ENCODE assay signal across 20 cellular contexts in genomic region chr19:2319551-2319950, GRCh38. TPM values are rescaled to one million over a fixed set of nuclear protein-coding genes. Genes with fewer than 3 reads are reported as not detected.
DNase-seq lines count a peak whose midpoint lies in the region; ATAC-seq and TF ChIP-seq lines count a peak whose summit lies in the region.
"Had no signal": no experiment of that assay in that cellular context is flagged by ENCODE, and none has a peak within 500 bp of the region (broad histone marks: within the 10 kb centered on the region; RNA-seq: fewer than 3 reads in every experiment).

No MANE protein-coding gene starts in this region.

- no peak overlapping the region for H3K27ac Mint-ChIP-seq in activated naive CD4-positive, alpha-beta T cell treated with anti-CD3 and anti-CD28 coated beads, Interleukin-2, amount 50 U/mL, for 72 hours
- H3K27ac Mint-ChIP-seq: CD8-positive, alpha-beta T cell; HFFc6 had no signal

- WGBS in neuronal stem cell (ENCODE audit: extremely low coverage in 2 of 2, insufficient read length in 2 of 2, insufficient replicate concordance in 1 of 2), 2 donors, result no CpG with 5 or more reads among the region's 20 CpGs

- H2BK12ac ChIP-seq in neuronal stem cell (ENCODE audit: low read length), result no peak overlapping the region

- H3K27me3 ChIP-seq in DOHH2 (ENCODE audit: control insufficient read depth, low read length) (no peaks in the 10 kb centered on the region), neuronal stem cell (ENCODE audit: control insufficient read depth in 3 of 3, insufficient read depth in 3 of 3, low read depth in 1 of 3, low read length in 3 of 3) (no peaks in the 10 kb centered on the region)

- no peaks in the 10 kb centered on the region for H4K20me1 ChIP-seq in DOHH2 (ENCODE audit: control insufficient read depth, insufficient read depth, low read depth, low read length)

- no peak overlapping the region for H2BK120ac ChIP-seq in neuronal stem cell (ENCODE audit: low read depth, low read length)

- H3K4me3 ChIP-seq in DOHH2 (ENCODE audit: low read length), result no peak overlapping the region
- no peak overlapping the region for H3K4me3 ChIP-seq in neuronal stem cell (ENCODE audit: low read length in 2 of 2)

- no peak overlapping the region for H4K8ac ChIP-seq in neuronal stem cell (ENCODE audit: low read depth, low read length)

- H3K9me3 Mint-ChIP-seq in activated naive CD4-positive, alpha-beta T cell treated with anti-CD3 and anti-CD28 coated beads, Interleukin-2, amount 50 U/mL, for 72 hours, result peaks cover 9 to 13% of the 10 kb centered on the region in 2 donors

- POLR2A ChIA-PET in RWPE1 (lab: Yijun Ruan, JAX; ENCODE audit: low non-redundant PET), result no interaction called here

- H3K14ac ChIP-seq in neuronal stem cell (ENCODE audit: low read length), result peak overlapping the region; percentile 94

- H3K9me2 ChIP-seq in DOHH2 (replicated peaks; ENCODE audit: control insufficient read depth, low read length), result no peaks in the 10 kb centered on the region

- H3K23ac ChIP-seq in neuronal stem cell (ENCODE audit: low read depth, low read length, poor library complexity), result peak overlapping the region; percentile 90

- H2BK15ac ChIP-seq in neuronal stem cell (ENCODE audit: low read length), result no peak overlapping the region

- H4K91ac ChIP-seq in neuronal stem cell (ENCODE audit: low read depth, low read length, poor library complexity), result peak overlapping the region; percentile 65

- no peak for DNase-seq in RWPE1 (ENCODE audit: low spot score)
- DNase-seq in neuronal stem cell (ENCODE audit: low spot score), result no peak
- DNase-seq in activated naive CD4-positive, alpha-beta T cell treated with anti-CD3 and anti-CD28 coated beads, Interleukin-2, amount 50 U/mL, for 72 hours (ENCODE audit: low spot score in 2 of 2), result no peak
- DNase-seq in ureter (ENCODE audit: low spot score), result no peak
- no peak for DNase-seq in NCI-H82 (lab: John Stamatoyannopoulos, UW)
- DNase-seq: ACHN; Calu3; CD8-positive, alpha-beta T cell; GDM1; GOT3; H7; HFFc6; KBM-7 had no signal

- peaks cover 29% of the 10 kb centered on the region for H3K36me3 ChIP-seq in DOHH2 (ENCODE audit: control insufficient read depth, low read length)
- peaks cover 8 to 32% of the 10 kb centered on the region in 2 donors for H3K36me3 ChIP-seq in neuronal stem cell (replicated peaks in 1 of 2; ENCODE audit: control insufficient read depth in 2 of 2, insufficient read depth in 2 of 2, low read length in 2 of 2)

- H3K4ac ChIP-seq in neuronal stem cell (ENCODE audit: low read length), result no peak overlapping the region

- H3K4me2 ChIP-seq in DOHH2 (ENCODE audit: low read length), result peak overlapping the region; percentile 52; the same call in 1 of the 2 replicates
- no peak overlapping the region for H3K4me2 ChIP-seq in neuronal stem cell (ENCODE audit: insufficient read depth, low read length, poor library complexity, severe bottlenecking)

- peaks cover 11 to 13% of the 10 kb centered on the region in 2 donors for H3K36me3 Mint-ChIP-seq in activated naive CD4-positive, alpha-beta T cell treated with anti-CD3 and anti-CD28 coated beads, Interleukin-2, amount 50 U/mL, for 72 hours

- peak overlapping the region; percentile 71 for H2BK5ac ChIP-seq in neuronal stem cell (ENCODE audit: low read length)

- H3K79me2 ChIP-seq in DOHH2 (ENCODE audit: control insufficient read depth, low read length), result peaks cover 7% of the 10 kb centered on the region

- no peak overlapping the region for H2AFZ ChIP-seq in neuronal stem cell (ENCODE audit: low read length)

- peaks cover 3% of the 10 kb centered on the region for H3K79me1 ChIP-seq in neuronal stem cell (ENCODE audit: low read depth, low read length)

- H3K27ac ChIP-seq in DOHH2 (ENCODE audit: low read depth, low read length) (no peak overlapping the region), RWPE1 (peak overlapping the region; percentile 37), neuronal stem cell (replicated peaks; ENCODE audit: low read length) (no peak overlapping the region)
- H3K27ac ChIP-seq: HL-60 had no signal

- CTCF ChIA-PET in RWPE1 (lab: Yijun Ruan, JAX), result interaction anchor here (0.6 kb wide), 1 partner anchor 161 kb away, joined by 5 read pairs; no protein-coding TSS in a partner anchor

- no peak overlapping the region for H3K9ac ChIP-seq in neuronal stem cell (ENCODE audit: low read depth, low read length, poor library complexity)

- 0 out of 2 replicates have a peak, but pooled peaks cover 3% of the 10 kb centered on the region for H3F3A ChIP-seq in DOHH2 (ENCODE audit: control insufficient read depth, insufficient read depth)

- peaks cover 45% of the 10 kb centered on the region for H3K4me1 ChIP-seq in DOHH2 (ENCODE audit: control insufficient read depth, low read length)
- H3K4me1 ChIP-seq in neuronal stem cell (ENCODE audit: control insufficient read depth in 2 of 2, insufficient read depth in 1 of 2, low read depth in 1 of 2, low read length in 2 of 2), result peaks cover 4 to 13% of the 10 kb centered on the region in 2 donors

- TF ChIP-seq CTCF in DOHH2 (IDR thresholded peaks at IDR 0.05; ENCODE audit: low read depth, low read length, poor library complexity, severe bottlenecking) (no peak), RWPE1 (conservative IDR thresholded peaks at IDR 0.05; ENCODE audit: low read depth) (no peak)

- peak overlapping the region; percentile 4 for H3K18ac ChIP-seq in neuronal stem cell (ENCODE audit: low read length)

- H2AK5ac ChIP-seq in neuronal stem cell (ENCODE audit: low read depth, low read length), result peak overlapping the region; percentile 34

- H3K9me3 ChIP-seq in DOHH2 (ENCODE audit: control insufficient read depth, insufficient read depth, low read length) (peaks cover 12% of the 10 kb centered on the region), neuronal stem cell (replicated peaks in 1 of 2; ENCODE audit: control insufficient read depth in 2 of 2, insufficient read depth in 1 of 2, low read depth in 1 of 2, low read length in 2 of 2) (peaks cover 2 to 9% of the 10 kb centered on the region in 2 donors)

- ATAC-seq in activated naive CD4-positive, alpha-beta T cell treated with anti-CD3 and anti-CD28 coated beads, Interleukin-2, amount 50 U/mL, for 72 hours, result no peak
- ATAC-seq in GM18517 (IDR thresholded peaks at IDR 0.05; ENCODE audit: unreplicated experiment), result no peak
- ATAC-seq: CD8-positive, alpha-beta T cell; HCT116 had no signal

RNA-seq across cellular contexts. Expression of gene LSM7, which starts 8.8 kb away (rescaled TPM):
- polyA plus RNA-seq in neuronal stem cell (2013, experiment 1 of 2), result 368 TPM
- polyA plus RNA-seq in neuronal stem cell (2013, experiment 2 of 2), result 371 TPM
- total RNA-seq in activated naive CD4-positive, alpha-beta T cell treated with anti-CD3 and anti-CD28 coated beads, Interleukin-2, amount 50 U/mL, for 72 hours, result 100 to 1,000 TPM; 115 to 140 TPM
- 85.0 TPM for total RNA-seq in ureter

RNA-seq across cellular contexts. Expression of gene SPPL2B, which starts 8.9 kb away (rescaled TPM):
- 32.8 TPM for polyA plus RNA-seq in neuronal stem cell (2013, experiment 1 of 2)
- 31.5 TPM for polyA plus RNA-seq in neuronal stem cell (2013, experiment 2 of 2)
- total RNA-seq in activated naive CD4-positive, alpha-beta T cell treated with anti-CD3 and anti-CD28 coated beads, Interleukin-2, amount 50 U/mL, for 72 hours, result 10 to 100 TPM; 38.5 to 61.6 TPM
- 70.3 TPM for total RNA-seq in ureter

RNA-seq across cellular contexts. Expression of gene LINGO3, which starts 11.6 kb away (rescaled TPM):
- polyA plus RNA-seq in neuronal stem cell (2013, experiment 1 of 2), result 0.99 TPM
- polyA plus RNA-seq in neuronal stem cell (2013, experiment 2 of 2), result 1.1 TPM
- total RNA-seq in activated naive CD4-positive, alpha-beta T cell treated with anti-CD3 and anti-CD28 coated beads, Interleukin-2, amount 50 U/mL, for 72 hours, result under 1 TPM in 1 of 2 donors, not detected in 1; 0.25 TPM
- total RNA-seq in ureter, result not detected
- total RNA-seq: Calu3, HFFc6, HT1080 had no signal
- polyA plus RNA-seq: BJ had no signal

RNA-seq across cellular contexts. Expression of gene PEAK3, which starts 37.6 kb away (rescaled TPM):
- polyA plus RNA-seq in neuronal stem cell (2013, experiment 1 of 2), result not detected
- not detected for polyA plus RNA-seq in neuronal stem cell (2013, experiment 2 of 2)
- not detected for total RNA-seq in activated naive CD4-positive, alpha-beta T cell treated with anti-CD3 and anti-CD28 coated beads, Interleukin-2, amount 50 U/mL, for 72 hours
- total RNA-seq in ureter, result 0.99 TPM
- total RNA-seq: Calu3; CD8-positive, alpha-beta T cell; Daoy; H7 had no signal
- polyA plus RNA-seq: BJ had no signal

RNA-seq across cellular contexts. Expression of gene TMPRSS9, which starts 40.5 kb away (rescaled TPM):
- 0.04 TPM for polyA plus RNA-seq in neuronal stem cell (2013, experiment 1 of 2)
- polyA plus RNA-seq in neuronal stem cell (2013, experiment 2 of 2), result 0.03 TPM
- total RNA-seq in activated naive CD4-positive, alpha-beta T cell treated with anti-CD3 and anti-CD28 coated beads, Interleukin-2, amount 50 U/mL, for 72 hours, result not detected
- not detected for total RNA-seq in ureter
- total RNA-seq: Calu3; CD8-positive, alpha-beta T cell; Daoy; H7; HFFc6; HT1080 had no signal
- polyA plus RNA-seq: BJ had no signal
